In the genomic region with DNA sequence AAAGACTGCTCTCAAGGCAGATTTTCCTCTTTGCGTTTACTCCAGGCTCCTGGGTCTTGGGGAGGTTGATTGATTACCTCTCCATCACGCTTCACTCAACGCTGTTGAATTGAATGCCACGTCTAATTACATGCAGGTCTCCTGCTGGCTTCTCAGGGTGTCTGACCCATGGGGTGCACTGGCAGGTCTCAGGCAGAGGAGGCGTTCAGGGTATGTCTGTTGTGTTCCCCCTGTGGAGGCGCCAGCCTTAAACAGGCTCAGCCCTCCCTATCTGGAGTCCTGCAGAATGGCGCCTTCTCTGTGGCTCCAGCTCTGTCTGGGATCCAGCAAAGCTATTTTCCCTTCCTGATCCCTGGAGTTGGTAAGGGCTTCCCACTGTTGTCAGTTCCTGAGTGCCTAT, we compare ENCODE assay signal across 1 cellular context.
TF ChIP-seq lines count a peak whose summit lies in the region.

No MANE protein-coding gene starts in this region.

TF ChIP-seq in H1, 55 proteins besides CTCF, POLR2A, EP300 and RAD21:
- peak; percentile 29; the same call in 1 of the 2 replicates for TF ChIP-seq YY1 (IDR thresholded peaks at IDR 0.05; ENCODE audit: low read depth, low read length)
- no peak for TF ChIP-seq BCL11A (IDR thresholded peaks at IDR 0.05; ENCODE audit: low read depth in 2 of 2, low read length in 2 of 2)
- no peak for TF ChIP-seq SAP30 (IDR thresholded peaks at IDR 0.05; ENCODE audit: insufficient read depth, insufficient replicate concordance, low read length)
- no peak for TF ChIP-seq KDM4A (IDR thresholded peaks at IDR 0.05; ENCODE audit: low read depth, low read length, severe bottlenecking)
- TF ChIP-seq E2F6 (IDR thresholded peaks at IDR 0.05) = no peak
- TF ChIP-seq SP1 (IDR thresholded peaks at IDR 0.05; ENCODE audit: low read depth, low read length) = no peak
